Comparison of ENCODE assay signal across 14 cellular contexts in genomic region chr22:21680830-21681565, GRCh38. TPM values are rescaled to one million over a fixed set of nuclear protein-coding genes. Genes with fewer than 3 reads are reported as not detected.
"Had no signal": no experiment of that assay in that cellular context is flagged by ENCODE, and none has a peak within 500 bp of the region (broad histone marks: within the 10 kb centered on the region; RNA-seq: fewer than 3 reads in every experiment).

No MANE protein-coding gene starts in this region.

- H3K27me3 ChIP-seq: brain microvascular endothelial cell, right lobe of liver had no signal

- DNase-seq: activated CD4-positive, CD25-positive, alpha-beta regulatory T cell treated with anti-CD3 and anti-CD28 coated beads, Interleukin-2, amount 50 U/mL, for 72 hours; activated CD8-positive, alpha-beta T cell treated with anti-CD3 and anti-CD28 coated beads for 36 hours; activated naive CD4-positive, alpha-beta T cell treated with anti-CD3 and anti-CD28 coated beads, Interleukin-2, amount 50 U/mL, for 16 hours; amygdala; erythroblast; right lobe of liver; stimulated activated CD4-positive, alpha-beta T cell treated with anti-CD3 and anti-CD28 coated beads, Interleukin-2, amount 100 ng/mL, for 48 hours; stimulated activated CD8-positive, alpha-beta memory T cell treated with anti-CD3 and anti-CD28 coated beads, Interleukin-4, amount 100 ng/mL, for 48 hours; SW 1271 had no signal

- H3K4me1 Mint-ChIP-seq: activated T-helper 17 cell treated with anti-CD3 and anti-CD28 coated beads, Interleukin-2, amount 50 U/mL, for 72 hours; mesothelial cell of epicardium had no signal

- H3K27me3 Mint-ChIP-seq: activated CD8-positive, alpha-beta T cell treated with anti-CD3 and anti-CD28 coated beads for 36 hours; activated T-helper 17 cell treated with anti-CD3 and anti-CD28 coated beads, Interleukin-2, amount 50 U/mL, for 72 hours had no signal

- H3K27ac Mint-ChIP-seq: activated CD8-positive, alpha-beta T cell treated with anti-CD3 and anti-CD28 coated beads for 36 hours; activated T-helper 17 cell treated with anti-CD3 and anti-CD28 coated beads, Interleukin-2, amount 50 U/mL, for 72 hours; mesothelial cell of epicardium; T-helper 2 cell treated with Interferon-gamma antibody and Interleukin-4, amounts not matched to agents 5 μg/mL and 100 μg/mL, for 36 hours had no signal

- H3K9me3 Mint-ChIP-seq: activated CD8-positive, alpha-beta T cell treated with anti-CD3 and anti-CD28 coated beads for 36 hours; activated T-helper 17 cell treated with anti-CD3 and anti-CD28 coated beads, Interleukin-2, amount 50 U/mL, for 72 hours; mesothelial cell of epicardium; T-helper 2 cell treated with Interferon-gamma antibody and Interleukin-4, amounts not matched to agents 5 μg/mL and 100 μg/mL, for 36 hours had no signal

- H3K4me3 Mint-ChIP-seq: activated CD8-positive, alpha-beta T cell treated with anti-CD3 and anti-CD28 coated beads for 36 hours; activated T-helper 17 cell treated with anti-CD3 and anti-CD28 coated beads, Interleukin-2, amount 50 U/mL, for 72 hours; mesothelial cell of epicardium; T-helper 2 cell treated with Interferon-gamma antibody and Interleukin-4, amounts not matched to agents 5 μg/mL and 100 μg/mL, for 36 hours had no signal

- H3K4me3 ChIP-seq: prostate gland, right lobe of liver had no signal

- H3K4me1 ChIP-seq: prostate gland had no signal

- H3K27ac ChIP-seq: brain microvascular endothelial cell, prostate gland, right lobe of liver had no signal

- ATAC-seq: activated T-helper 17 cell treated with anti-CD3 and anti-CD28 coated beads, Interleukin-2, amount 50 U/mL, for 72 hours; right lobe of liver had no signal

- H3K9me3 ChIP-seq: prostate gland, right lobe of liver had no signal

RNA-seq across cellular contexts. Expression of gene CCDC116, which starts 48.4 kb away (rescaled TPM):
- total RNA-seq: right lobe of liver had no signal
